Comparison of ENCODE assay signal across 8 cellular contexts in the genomic region with DNA sequence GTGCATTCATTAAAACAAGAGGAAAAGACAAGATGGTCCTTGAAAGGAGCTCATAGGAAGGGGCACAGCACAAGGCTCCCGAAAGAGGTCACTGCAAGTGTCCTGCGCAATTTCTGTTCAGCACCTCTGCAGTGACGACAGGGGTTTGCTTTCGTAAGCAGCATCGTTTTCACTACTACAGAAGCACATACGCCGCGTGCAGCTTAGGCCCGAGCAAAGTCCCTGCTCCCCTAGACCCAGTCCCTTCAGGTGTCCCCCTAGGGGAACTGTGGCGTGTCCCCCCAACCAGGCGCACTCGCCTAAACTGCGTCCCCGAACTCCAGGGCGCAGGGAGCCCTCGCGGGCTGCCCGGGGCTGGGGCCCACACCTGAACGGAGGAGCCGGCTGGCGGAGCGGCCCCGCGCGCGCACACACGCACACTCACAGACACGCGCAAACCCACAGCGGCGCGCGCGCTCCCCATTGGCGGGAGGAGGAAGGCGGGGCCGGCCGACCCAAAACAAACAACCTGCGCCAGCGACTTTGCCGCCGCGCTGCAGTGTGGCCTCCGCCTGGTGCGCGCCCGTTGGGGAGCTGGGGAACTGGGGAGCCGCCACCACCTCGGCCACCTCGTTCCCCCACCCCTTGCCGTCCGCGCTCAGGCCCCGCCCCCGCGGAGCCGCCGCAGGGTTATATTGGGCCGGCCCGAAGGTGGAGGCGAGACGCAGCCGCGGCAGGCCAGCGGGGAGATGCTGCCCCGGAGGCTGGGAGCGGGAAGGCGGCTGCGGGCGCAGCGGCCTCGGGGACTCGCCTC. TPM values are rescaled to one million over a fixed set of nuclear protein-coding genes. Genes with fewer than 3 reads are reported as not detected.
DNase-seq lines count a peak whose midpoint lies in the region; ATAC-seq, FAIRE-seq and TF ChIP-seq lines count a peak whose summit lies in the region.

A gene with protein sequence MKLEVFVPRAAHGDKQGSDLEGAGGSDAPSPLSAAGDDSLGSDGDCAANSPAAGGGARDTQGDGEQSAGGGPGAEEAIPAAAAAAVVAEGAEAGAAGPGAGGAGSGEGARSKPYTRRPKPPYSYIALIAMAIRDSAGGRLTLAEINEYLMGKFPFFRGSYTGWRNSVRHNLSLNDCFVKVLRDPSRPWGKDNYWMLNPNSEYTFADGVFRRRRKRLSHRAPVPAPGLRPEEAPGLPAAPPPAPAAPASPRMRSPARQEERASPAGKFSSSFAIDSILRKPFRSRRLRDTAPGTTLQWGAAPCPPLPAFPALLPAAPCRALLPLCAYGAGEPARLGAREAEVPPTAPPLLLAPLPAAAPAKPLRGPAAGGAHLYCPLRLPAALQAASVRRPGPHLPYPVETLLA (plus strand): TSS at position 699 of the 793 bp plus-strand sequence. CDS start 607 bp downstream, outside the sequence.

- TF ChIP-seq RAD21 in Ishikawa (IDR thresholded peaks at IDR 0.05; ENCODE audit: low read depth): no peak

- peak within 1 kb of the TSS; percentile 85 for H3K4me2 ChIP-seq in keratinocyte (ENCODE audit: control insufficient read depth, extremely low read depth, insufficient read depth, low read depth, low read length)

- TF ChIP-seq CTCF in keratinocyte (optimal IDR thresholded peaks at IDR 0.05 in 1 of 3, IDR thresholded peaks at IDR 0.05 in 1 of 3, conservative IDR thresholded peaks at IDR 0.05 in 1 of 3; ENCODE audit: extremely low read depth in 1 of 3, insufficient read depth in 2 of 3, low read length in 3 of 3): peak in 1 of 3 experiments; percentile 0

- in situ Hi-C loops in T47D (cut with HindIII; ENCODE audit: low pct_unique_long_range_greater_than_20kb, low sequenced_read_pairs): no loop called here

- no peaks in the 10 kb centered on the region for H3K36me3 ChIP-seq in CD4-positive, CD25-positive, alpha-beta regulatory T cell (ENCODE audit: control insufficient read depth, insufficient read depth, low read length)
- no peaks in the 10 kb centered on the region for H3K36me3 ChIP-seq in keratinocyte (ENCODE audit: control insufficient read depth in 2 of 2, extremely low read depth in 1 of 2, insufficient read depth in 2 of 2, low read length in 2 of 2)

- H3K79me2 ChIP-seq in keratinocyte (ENCODE audit: control insufficient read depth, insufficient read depth, low read length): peaks cover 5% of the 10 kb centered on the region

- FAIRE-seq in keratinocyte (lab: Jason Lieb, UNC): peak; percentile 39

- dilution Hi-C loops in keratinocyte (cut with MboI; ENCODE audit: extremely low pct_ligation_motif_present, low sequenced_read_pairs): no loop called here

- peak within 1 kb of the TSS in 1 of 3 donors; percentile 2 for H3K27ac Mint-ChIP-seq in CD4-positive, CD25-positive, alpha-beta regulatory T cell

- H3K27ac ChIP-seq in CD4-positive, CD25-positive, alpha-beta regulatory T cell (ENCODE audit: insufficient read depth, low read length, poor library complexity, severe bottlenecking): no peak within 1 kb of the TSS
- peak within 1 kb of the TSS; percentile 71 for H3K27ac ChIP-seq in keratinocyte (ENCODE audit: control insufficient read depth, insufficient read depth, low read length)

- H3K27me3 Mint-ChIP-seq in CD4-positive, CD25-positive, alpha-beta regulatory T cell: peaks cover 78% of the 10 kb centered on the region

- no peak for ATAC-seq in CD4-positive, CD25-positive, alpha-beta regulatory T cell (ENCODE audit: low read depth in 2 of 2)
- ATAC-seq in stimulated activated naive CD8-positive, alpha-beta T cell treated with anti-CD3 and anti-CD28 coated beads, Interleukin-15, Interleukin-2, amounts not matched to agents 100 U/mL and 50 U/mL, for 24 hours: no peak

- TF ChIP-seq EP300 in Ishikawa (IDR thresholded peaks at IDR 0.05; ENCODE audit: borderline replicate concordance): no peak

- peaks cover 29% of the 10 kb centered on the region for H3K27me3 ChIP-seq in CD4-positive, CD25-positive, alpha-beta regulatory T cell (ENCODE audit: control insufficient read depth, insufficient read depth, low read length)
- no peaks in the 10 kb centered on the region for H3K27me3 ChIP-seq in keratinocyte (ENCODE audit: control insufficient read depth, extremely low read depth, insufficient read depth, low read length)

- peak within 1 kb of the TSS in 2 of 4 donors; percentile 65 to 67 for H3K4me3 Mint-ChIP-seq in CD4-positive, CD25-positive, alpha-beta regulatory T cell

- no peaks in the 10 kb centered on the region for H3K9me3 ChIP-seq in CD4-positive, CD25-positive, alpha-beta regulatory T cell (ENCODE audit: control insufficient read depth in 2 of 2, low read length in 2 of 2)
- H3K9me3 ChIP-seq in keratinocyte (ENCODE audit: control insufficient read depth, low read depth, low read length): no peaks in the 10 kb centered on the region

- no peaks in the 10 kb centered on the region for H4K20me1 ChIP-seq in keratinocyte (ENCODE audit: control insufficient read depth, extremely low read depth, insufficient read depth, low read length)

- peaks cover 4 to 31% (median 16%) of the 10 kb centered on the region in 4 donors for H3K4me1 Mint-ChIP-seq in CD4-positive, CD25-positive, alpha-beta regulatory T cell

- peaks cover 0 to 7% (median under 1%) of the 10 kb centered on the region in 7 donors for H3K9me3 Mint-ChIP-seq in CD4-positive, CD25-positive, alpha-beta regulatory T cell

- peaks cover 25% of the 10 kb centered on the region for H3K4me1 ChIP-seq in CD4-positive, CD25-positive, alpha-beta regulatory T cell (ENCODE audit: control insufficient read depth, insufficient read depth, low read length, poor library complexity, severe bottlenecking)
- peaks cover 26% of the 10 kb centered on the region for H3K4me1 ChIP-seq in keratinocyte (ENCODE audit: control insufficient read depth, extremely low read depth, insufficient read depth, low read length)

- H3K9ac ChIP-seq in keratinocyte (ENCODE audit: control insufficient read depth, extremely low read depth, insufficient read depth, low read length): peak within 1 kb of the TSS; percentile 83

- no peaks in the 10 kb centered on the region for H3K36me3 Mint-ChIP-seq in CD4-positive, CD25-positive, alpha-beta regulatory T cell

- H3K4me3 ChIP-seq in CD4-positive, CD25-positive, alpha-beta regulatory T cell (ENCODE audit: low read depth, low read length): peak within 1 kb of the TSS; percentile 37
- H3K4me3 ChIP-seq in keratinocyte (ENCODE audit: control insufficient read depth in 2 of 3, extremely low read depth in 1 of 3, insufficient read depth in 2 of 3, low read depth in 1 of 3, low read length in 3 of 3): peak within 1 kb of the TSS; percentile 58 to 85 (median 82)

- peak in 1 of 3 donors; percentile 20 for DNase-seq in CD4-positive, CD25-positive, alpha-beta regulatory T cell
- peak; percentile 79 to 96 for DNase-seq in T47D (ENCODE audit: low read depth in 1 of 2, low spot score in 1 of 2)
- DNase-seq in keratinocyte (ENCODE audit: low read depth, low spot score): no peak
- peak; percentile 14 for DNase-seq in stimulated activated naive CD8-positive, alpha-beta T cell treated with anti-CD3 and anti-CD28 coated beads, Interleukin-15, Interleukin-2, amounts not matched to agents 100 U/mL and 50 U/mL, for 24 hours
- DNase-seq in NCI-H187 (lab: John Stamatoyannopoulos, UW): no peak
- DNase-seq in NCI-H2107 treated with DMSO at 0.1 percent for 48 hours (lab: John Stamatoyannopoulos, UW; ENCODE audit: unreplicated experiment): no peak
- no peak for DNase-seq in OCI-M1 (lab: John Stamatoyannopoulos, UW)

- H2AFZ ChIP-seq in keratinocyte (ENCODE audit: control insufficient read depth, low read length): peak within 1 kb of the TSS; percentile 60

- no peaks in the 10 kb centered on the region for H3K9me1 ChIP-seq in keratinocyte (ENCODE audit: control insufficient read depth, extremely low read depth, insufficient read depth, low read length)

TF ChIP-seq in Ishikawa, 13 proteins besides CTCF, POLR2A, EP300 and RAD21:
- TF ChIP-seq, protein P1, sequence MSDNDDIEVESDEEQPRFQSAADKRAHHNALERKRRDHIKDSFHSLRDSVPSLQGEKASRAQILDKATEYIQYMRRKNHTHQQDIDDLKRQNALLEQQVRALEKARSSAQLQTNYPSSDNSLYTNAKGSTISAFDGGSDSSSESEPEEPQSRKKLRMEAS (IDR thresholded peaks at IDR 0.05): peak; percentile 39
- TF ChIP-seq FOXM1 (IDR thresholded peaks at IDR 0.05; ENCODE audit: borderline replicate concordance, low read depth): no peak

RNA-seq across cellular contexts. Expression of the gene that starts here (rescaled TPM):
- total RNA-seq in CD4-positive, CD25-positive, alpha-beta regulatory T cell: not detected
- polyA plus RNA-seq in CD4-positive, CD25-positive, alpha-beta regulatory T cell: not detected
- 2.3 to 5.4 TPM (median 4.2 TPM) in 3 replicates for polyA plus RNA-seq in keratinocyte
- 2.7 TPM for polyA plus RNA-seq in keratinocyte (2011; ENCODE audit: low read depth)
- polyA plus RNA-seq in keratinocyte (2011; cell fraction: cytosol; rRNA removed): 3.5 and 5.1 TPM in 2 replicates
- polyA plus RNA-seq in keratinocyte (2011; cell fraction: nucleus; rRNA removed): 6.3 TPM in 2 replicates
- polyA plus RNA-seq in keratinocyte (2012; ENCODE audit: low replicate concordance): 5.9 and 14.4 TPM in 2 replicates
- 1.6 to 3.9 TPM (median 2.1 TPM) in 3 replicates for polyA minus RNA-seq in keratinocyte
- 14.0 TPM for polyA minus RNA-seq in keratinocyte (2011; cell fraction: cytosol; rRNA and poly(A)+ RNA removed)
- polyA minus RNA-seq in keratinocyte (2011; cell fraction: nucleus; rRNA and poly(A)+ RNA removed): 2.6 and 4.5 TPM in 2 replicates

Comparison
In these comparisons a context has a peak if more than half of its experiments do, and no peak if none do; other contexts are left out.
1. DNase-seq: peak in T47D (2 of 2) and stimulated activated naive CD8-positive, alpha-beta T cell treated with anti-CD3 and anti-CD28 coated beads, Interleukin-15, Interleukin-2, amounts not matched to agents 100 U/mL and 50 U/mL, for 24 hours (single experiment); none in keratinocyte (single experiment), NCI-H187 (0 of 2), NCI-H2107 treated with DMSO at 0.1 percent for 48 hours (single experiment) and OCI-M1 (single experiment).